In the genomic region with DNA sequence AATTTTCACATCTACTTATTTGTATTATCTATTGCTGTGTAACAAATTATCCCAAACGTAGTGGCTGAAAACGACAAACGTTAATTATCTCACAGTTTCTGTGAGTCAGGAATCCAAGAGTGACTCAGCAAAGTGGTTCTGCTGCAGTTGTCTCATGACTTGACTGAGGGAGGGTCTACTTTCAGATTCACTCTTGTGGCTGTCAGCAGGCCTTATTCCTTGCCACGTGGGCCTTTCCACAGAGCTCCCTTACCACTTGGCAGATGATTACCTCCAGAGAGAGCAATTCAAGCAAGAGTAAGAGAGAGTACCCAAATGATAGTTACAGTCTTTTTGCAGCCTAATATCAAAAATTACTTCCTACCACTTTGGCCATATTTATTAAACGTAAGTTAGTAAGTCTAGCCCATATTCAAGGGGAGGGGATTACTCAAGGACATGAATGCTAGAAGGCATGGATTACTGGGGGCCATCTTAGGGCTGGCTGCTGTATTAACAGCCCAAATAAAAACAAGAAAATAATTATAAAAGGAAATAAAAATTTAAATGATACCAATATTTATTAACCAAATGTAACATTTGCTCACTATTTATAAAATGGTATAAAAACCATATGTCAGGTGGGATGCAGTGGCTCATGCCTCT, we compare ENCODE assay signal across 8 cellular contexts. TPM values are rescaled to one million over a fixed set of nuclear protein-coding genes. Genes with fewer than 3 reads are reported as not detected.
DNase-seq lines count a peak whose midpoint lies in the region; ATAC-seq and TF ChIP-seq lines count a peak whose summit lies in the region.

No MANE protein-coding gene starts in this region.

- peaks cover 5% of the 10 kb centered on the region for H3K4me1 Mint-ChIP-seq in brain

- no peak for TF ChIP-seq CTCF in brain (conservative IDR thresholded peaks at IDR 0.05)

- H3K27me3 Mint-ChIP-seq in brain: no peaks in the 10 kb centered on the region

- no peak overlapping the region for H4K8ac ChIP-seq in trophoblast cell (ENCODE audit: low read depth, low read length)

- no peak overlapping the region for H3K9ac ChIP-seq in trophoblast cell (ENCODE audit: low read length)

- H3K4ac ChIP-seq in trophoblast cell (ENCODE audit: low read depth, low read length): no peak overlapping the region

- no peak overlapping the region for H4K91ac ChIP-seq in trophoblast cell (ENCODE audit: low read depth, low read length)

- no peak overlapping the region for H2AK5ac ChIP-seq in trophoblast cell (ENCODE audit: low read length)

- H2BK120ac ChIP-seq in trophoblast cell (ENCODE audit: insufficient read depth, low read length, poor library complexity): no peak overlapping the region

- H3K23ac ChIP-seq in trophoblast cell (ENCODE audit: low read length): no peak overlapping the region

- no peaks in the 10 kb centered on the region for H3K79me1 ChIP-seq in trophoblast cell (ENCODE audit: low read length)

- peak overlapping the region; percentile 50 to 95 (median 67) for H3K27ac Mint-ChIP-seq in brain

- H2AFZ ChIP-seq in trophoblast cell (ENCODE audit: insufficient read depth, low read length, poor library complexity): no peak overlapping the region

- peak overlapping the region; percentile 36 for H3K4me2 ChIP-seq in trophoblast cell (ENCODE audit: low read length)

- ATAC-seq in GM21447 (IDR thresholded peaks at IDR 0.05; ENCODE audit: unreplicated experiment): peak; percentile 85

- no peaks in the 10 kb centered on the region for H3K9me3 Mint-ChIP-seq in brain

- no CpG with 5 or more reads among the region's 5 CpGs for WGBS in trophoblast cell (ENCODE audit: extremely low coverage, insufficient coverage, insufficient read length)

- H2BK12ac ChIP-seq in trophoblast cell (ENCODE audit: low read length): peak overlapping the region; percentile 53

- no peak overlapping the region for H3K4me3 ChIP-seq in trophoblast cell (ENCODE audit: low read depth, low read length)

- H2BK5ac ChIP-seq in trophoblast cell (ENCODE audit: low read depth, low read length, poor library complexity): no peak overlapping the region

- H3K27ac ChIP-seq in KOPT-K1 (ENCODE audit: low read depth, low read length, poor library complexity, severe bottlenecking) (peak overlapping the region; percentile 34), trophoblast cell (ENCODE audit: low read depth, low read length) (no peak overlapping the region)

- no peaks in the 10 kb centered on the region for H3K36me3 Mint-ChIP-seq in brain

- H4K12ac ChIP-seq in trophoblast cell (ENCODE audit: low read depth, low read length): no peak overlapping the region

- H3K4me1 ChIP-seq in trophoblast cell (ENCODE audit: control insufficient read depth in 1 of 2, insufficient read depth in 2 of 2, low read length in 2 of 2): peaks cover 0 to 1% of the 10 kb centered on the region in 2 experiments

- H3K27me3 ChIP-seq in trophoblast cell (ENCODE audit: insufficient read depth, low read length): no peaks in the 10 kb centered on the region

- no peaks in the 10 kb centered on the region for H3K79me2 ChIP-seq in trophoblast cell (ENCODE audit: control insufficient read depth, insufficient read depth, low read length, poor library complexity)

- no peak overlapping the region for H3K18ac ChIP-seq in trophoblast cell (ENCODE audit: low read length)

- H3K9me3 ChIP-seq in KOPT-K1 (ENCODE audit: insufficient read depth, low read length, poor library complexity, severe bottlenecking) (no peaks in the 10 kb centered on the region), trophoblast cell (ENCODE audit: insufficient read depth, low read depth, low read length) (no peaks in the 10 kb centered on the region)

- no peaks in the 10 kb centered on the region; the same call in 1 of the 2 replicates for H3K36me3 ChIP-seq in KOPT-K1 (ENCODE audit: insufficient read depth, low read length)
- H3K36me3 ChIP-seq in trophoblast cell (ENCODE audit: control insufficient read depth in 1 of 2, insufficient read depth in 2 of 2, low read length in 2 of 2): no peaks in the 10 kb centered on the region

- H3K4me3 Mint-ChIP-seq in brain: peak overlapping the region in 1 of 5 experiments; percentile 22

- DNase-seq in ELR (ENCODE audit: low read depth) (peak; percentile 78), trophoblast cell (peak; percentile 17 to 50), NCI-H2081 treated with DMSO at 0.1 percent for 48 hours (lab: John Stamatoyannopoulos, UW) (no peak), NK-92 (lab: John Stamatoyannopoulos, UW; ENCODE audit: unreplicated experiment) (no peak), 8988T (no peak)

- H3K14ac ChIP-seq in trophoblast cell (ENCODE audit: low read length): no peak overlapping the region

RNA-seq across cellular contexts. Expression of gene NBEAL1, which starts 48.7 kb away (rescaled TPM):
- polyA plus RNA-seq in brain (ENCODE audit: insufficient read depth, low read depth, low replicate concordance): 2.5 TPM
- 12.2 and 13.5 TPM in 2 replicates for polyA plus RNA-seq in trophoblast cell (2013)

RNA-seq across cellular contexts. Expression of gene CARF, which starts 53.9 kb away (rescaled TPM):
- polyA plus RNA-seq in brain (ENCODE audit: insufficient read depth, low read depth, low replicate concordance): 1.9 TPM
- 2.9 and 3.0 TPM in 2 replicates for polyA plus RNA-seq in trophoblast cell (2013)

RNA-seq across cellular contexts. Expression of gene WDR12, which starts 54.5 kb away (rescaled TPM):
- 19.5 TPM for polyA plus RNA-seq in brain (ENCODE audit: insufficient read depth, low read depth, low replicate concordance)
- polyA plus RNA-seq in trophoblast cell (2013): 28.5 and 29.2 TPM in 2 replicates

Comparison
In these comparisons a context has a peak if more than half of its experiments do, and no peak if none do; other contexts are left out.
1. DNase-seq: peak in ELR (single experiment) and trophoblast cell (2 of 2); none in NCI-H2081 treated with DMSO at 0.1 percent for 48 hours (single experiment), NK-92 (single experiment) and 8988T (single experiment).